Comparison of ENCODE assay signal across 1 cellular context in the genomic region with DNA sequence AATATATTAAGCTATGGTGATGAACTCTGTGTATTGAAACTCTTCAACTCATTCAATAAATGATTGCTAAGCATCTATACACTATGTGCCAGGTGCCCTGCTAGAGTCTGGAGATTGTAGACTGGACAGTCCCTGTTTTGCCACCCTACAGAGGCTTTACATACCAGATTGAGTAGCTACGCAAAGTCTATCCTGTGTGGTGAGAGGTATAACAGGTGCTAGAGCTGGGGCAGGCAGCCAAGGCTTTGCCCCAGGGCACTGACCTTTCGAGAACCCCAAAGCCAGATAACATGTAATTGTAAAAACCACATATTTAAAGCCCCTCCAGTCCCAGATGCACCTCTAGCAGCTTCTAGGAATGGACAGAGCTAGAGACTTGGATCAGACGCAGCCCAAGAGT.
TF ChIP-seq lines count a peak whose summit lies in the region.

No MANE protein-coding gene starts in this region.

TF ChIP-seq in H1, 55 proteins besides CTCF, POLR2A, EP300 and RAD21 (continued from another document):
- no peak for TF ChIP-seq CHD7 (IDR thresholded peaks at IDR 0.05; ENCODE audit: insufficient replicate concordance, low read length)
- no peak for TF ChIP-seq GTF2F1 (IDR thresholded peaks at IDR 0.05; ENCODE audit: borderline replicate concordance, low read depth, low read length)
- no peak for TF ChIP-seq JUN (IDR thresholded peaks at IDR 0.05; ENCODE audit: low read depth, low read length)
- TF ChIP-seq BACH1 (IDR thresholded peaks at IDR 0.05; ENCODE audit: low read length): no peak
- no peak for TF ChIP-seq SUZ12 (IDR thresholded peaks at IDR 0.05; ENCODE audit: low read length)
- TF ChIP-seq NRF1 (IDR thresholded peaks at IDR 0.05; ENCODE audit: low read depth, low read length): no peak
